ENCODE assay signal across 1 cellular context in genomic region chr10:79129361-79129997, GRCh38.
TF ChIP-seq lines count a peak whose summit lies in the region.

No MANE protein-coding gene starts in this region.

TF ChIP-seq in HEK293, 187 proteins besides CTCF, POLR2A, EP300 and RAD21 (continued from another document and continues in another):
- TF ChIP-seq ZBTB49 (tag by site-specific recombination; IDR thresholded peaks at IDR 0.05; ENCODE audit: low read depth), result no peak
- TF ChIP-seq ZNF362 (tag by site-specific recombination; IDR thresholded peaks at IDR 0.05), result no peak
- TF ChIP-seq REPIN1 (tag by site-specific recombination; IDR thresholded peaks at IDR 0.05; ENCODE audit: low read depth), result no peak
- TF ChIP-seq OVOL3 (tag by site-specific recombination; IDR thresholded peaks at IDR 0.05), result no peak
- 0 out of 2 replicates have a peak, but pooled peaks have one; percentile 35 for TF ChIP-seq SP7 (tag by site-specific recombination; IDR thresholded peaks at IDR 0.05)
- no peak for TF ChIP-seq ZBTB10 (tag by site-specific recombination; IDR thresholded peaks at IDR 0.05)
- TF ChIP-seq ZNF274 (IDR thresholded peaks at IDR 0.05; ENCODE audit: low read length), result no peak
- TF ChIP-seq ZNF274 (tag by site-specific recombination; IDR thresholded peaks at IDR 0.05; ENCODE audit: borderline replicate concordance), result no peak
- no peak for TF ChIP-seq ZNF792 (tag by site-specific recombination; IDR thresholded peaks at IDR 0.05)
- TF ChIP-seq ZNF311 (tag by site-specific recombination; IDR thresholded peaks at IDR 0.05; ENCODE audit: borderline replicate concordance), result no peak
- TF ChIP-seq ZNF449 (tag by site-specific recombination; IDR thresholded peaks at IDR 0.05), result no peak
- TF ChIP-seq AEBP2 (tag by site-specific recombination; IDR thresholded peaks at IDR 0.05; ENCODE audit: borderline replicate concordance), result no peak
- peak; percentile 72 for TF ChIP-seq ZBTB6 (tag by site-specific recombination; IDR thresholded peaks at IDR 0.05)
- peak; percentile 89 for TF ChIP-seq ZNF335 (tag by site-specific recombination; conservative IDR thresholded peaks at IDR 0.05)
- no peak for TF ChIP-seq ZBTB11 (tag by site-specific recombination; conservative IDR thresholded peaks at IDR 0.05; ENCODE audit: low read depth)
- TF ChIP-seq PBX3 (CRISPR knock-in tag; IDR thresholded peaks at IDR 0.05), result no peak
- no peak for TF ChIP-seq ZNF211 (tag by site-specific recombination; IDR thresholded peaks at IDR 0.05; ENCODE audit: low read depth)
- TF ChIP-seq ZNF140 (tag by site-specific recombination; IDR thresholded peaks at IDR 0.05), result no peak
- no peak for TF ChIP-seq PRDM4 (tag by site-specific recombination; IDR thresholded peaks at IDR 0.05)
- no peak for TF ChIP-seq ZNF704 (tag by site-specific recombination; IDR thresholded peaks at IDR 0.05)
- TF ChIP-seq ZNF292 (tag by site-specific recombination; IDR thresholded peaks at IDR 0.05; ENCODE audit: borderline replicate concordance, low read depth), result no peak
- 0 out of 2 replicates have a peak, but pooled peaks have one; percentile 46 for TF ChIP-seq ZNF324 (tag by site-specific recombination; IDR thresholded peaks at IDR 0.05)
- no peak for TF ChIP-seq GFI1B (tag by site-specific recombination; IDR thresholded peaks at IDR 0.05)
- TF ChIP-seq ZNF19 (tag by site-specific recombination; IDR thresholded peaks at IDR 0.05; ENCODE audit: low read depth), result no peak
- no peak for TF ChIP-seq ZNF580 (tag by site-specific recombination; IDR thresholded peaks at IDR 0.05)
- peak; percentile 63 for TF ChIP-seq ZIC2 (tag by site-specific recombination; IDR thresholded peaks at IDR 0.05)
- peak; percentile 79 for TF ChIP-seq ZBTB17 (tag by site-specific recombination; IDR thresholded peaks at IDR 0.05)
- no peak for TF ChIP-seq ZNF549 (tag by site-specific recombination; IDR thresholded peaks at IDR 0.05)
- TF ChIP-seq ZNF776 (tag by site-specific recombination; IDR thresholded peaks at IDR 0.05; ENCODE audit: borderline replicate concordance), result no peak
- TF ChIP-seq MEIS1 (CRISPR knock-in tag; IDR thresholded peaks at IDR 0.05; ENCODE audit: borderline replicate concordance), result no peak
- no peak for TF ChIP-seq ZNF157 (tag by site-specific recombination; IDR thresholded peaks at IDR 0.05)
- no peak for TF ChIP-seq ZNF692 (tag by site-specific recombination; IDR thresholded peaks at IDR 0.05)
- TF ChIP-seq ZNF530 (tag by site-specific recombination; IDR thresholded peaks at IDR 0.05; ENCODE audit: low read depth), result no peak
- no peak for TF ChIP-seq ZNF23 (tag by site-specific recombination; IDR thresholded peaks at IDR 0.05; ENCODE audit: borderline replicate concordance)
- TF ChIP-seq KLF10 (tag by site-specific recombination; IDR thresholded peaks at IDR 0.05), result no peak
- TF ChIP-seq ZNF629 (tag by site-specific recombination; IDR thresholded peaks at IDR 0.05), result no peak
